In genomic region chr15:81940467-81941451, GRCh38 we compare ENCODE assay signal across 15 cellular contexts.
DNase-seq lines count a peak whose midpoint lies in the region; ATAC-seq, FAIRE-seq and TF ChIP-seq lines count a peak whose summit lies in the region.
"Had no signal": no experiment of that assay in that cellular context is flagged by ENCODE, and none has a peak within 500 bp of the region (broad histone marks: within the 10 kb centered on the region; RNA-seq: fewer than 3 reads in every experiment).

No MANE protein-coding gene starts in this region.

- no peaks in the 10 kb centered on the region for H3K36me3 ChIP-seq in astrocyte (ENCODE audit: insufficient read depth, low read length)
- H3K36me3 ChIP-seq: heart right ventricle had no signal

- no peak overlapping the region for H3K4me3 ChIP-seq in AG09309 (ENCODE audit: control insufficient read depth, low read depth, low read length)
- no peak overlapping the region for H3K4me3 ChIP-seq in astrocyte (ENCODE audit: insufficient read depth, low read depth, low read length)
- H3K4me3 ChIP-seq: heart right ventricle, SK-N-MC had no signal

- peak overlapping the region; percentile 23 for H3K4me2 ChIP-seq in astrocyte (ENCODE audit: low read length)

- peak; percentile 9 for FAIRE-seq in astrocyte (lab: Jason Lieb, UNC)
- FAIRE-seq: GM12892 had no signal

- no peak overlapping the region for H2AFZ ChIP-seq in astrocyte (ENCODE audit: low read depth, low read length)
- H2AFZ ChIP-seq: parathyroid adenoma had no signal

- ATAC-seq in GM21515 (IDR thresholded peaks at IDR 0.05; ENCODE audit: unreplicated experiment) = no peak
- ATAC-seq: heart right ventricle had no signal

- H3K27me3 ChIP-seq in astrocyte (ENCODE audit: insufficient read depth, low read length) = no peaks in the 10 kb centered on the region
- H3K27me3 ChIP-seq: heart right ventricle had no signal

- no peaks in the 10 kb centered on the region for H3K79me2 ChIP-seq in astrocyte (ENCODE audit: insufficient read depth, low read length)
- H3K79me2 ChIP-seq: parathyroid adenoma had no signal

- DNase-seq in AG09309 (ENCODE audit: low read depth) (peak; percentile 25), HS-27A (ENCODE audit: low read depth) (peak; percentile 83), astrocyte (ENCODE audit: low read depth) (peak; percentile 73), hepatic stellate cell (ENCODE audit: low spot score) (peak; percentile 53), inferior parietal cortex (ENCODE audit: extremely low spot score) (no peak), NCI-H2029 (lab: John Stamatoyannopoulos, UW) (no peak)
- DNase-seq in stimulated activated CD4-positive, alpha-beta T cell treated with anti-CD3 and anti-CD28 coated beads, Interleukin-4, amount 100 ng/mL, for 4 hours = no peak
- DNase-seq: activated gamma-delta T cell, heart right ventricle, MM.1S had no signal

- H3K27ac Mint-ChIP-seq in astrocyte (ENCODE audit: unreplicated experiment) = peak overlapping the region; percentile 70

- H3K9me3 ChIP-seq in astrocyte (ENCODE audit: insufficient read depth, low read depth, low read length) = no peaks in the 10 kb centered on the region

- H3K36me3 Mint-ChIP-seq in astrocyte (ENCODE audit: low read depth, unreplicated experiment) = no peaks in the 10 kb centered on the region

- peaks cover 5% of the 10 kb centered on the region for H3K4me1 ChIP-seq in astrocyte (ENCODE audit: insufficient read depth, low read length)
- H3K4me1 ChIP-seq: heart right ventricle, parathyroid adenoma had no signal

- no peaks in the 10 kb centered on the region for H4K20me1 ChIP-seq in astrocyte (ENCODE audit: insufficient read depth, low read length)

- H3K9ac ChIP-seq in astrocyte (ENCODE audit: low read length) = no peak overlapping the region
- H3K9ac ChIP-seq: parathyroid adenoma had no signal

- H3K27ac ChIP-seq in astrocyte (ENCODE audit: low read depth, low read length) = no peak overlapping the region
- H3K27ac ChIP-seq: heart right ventricle, parathyroid adenoma, SK-N-MC, VCaP had no signal

- no peaks in the 10 kb centered on the region for H3K9me3 Mint-ChIP-seq in astrocyte (ENCODE audit: unreplicated experiment)

- peaks cover 20% of the 10 kb centered on the region for H3K4me1 Mint-ChIP-seq in astrocyte (ENCODE audit: low read depth, unreplicated experiment)

- H3K27me3 Mint-ChIP-seq in astrocyte (ENCODE audit: low read depth, unreplicated experiment) = peaks cover 3% of the 10 kb centered on the region

- H3K4me3 Mint-ChIP-seq in astrocyte (ENCODE audit: unreplicated experiment) = no peak overlapping the region

- TF ChIP-seq CTCF in AG09309 (IDR thresholded peaks at IDR 0.05; ENCODE audit: control insufficient read depth, insufficient read depth, low read depth, low read length, missing control alignments) (no peak), astrocyte (IDR thresholded peaks at IDR 0.05; ENCODE audit: insufficient read depth, low read depth, low read length) (no peak)

Comparison
In these comparisons a context has a peak if more than half of its experiments do, and no peak if none do; other contexts are left out.
1. DNase-seq: peak in AG09309 (single experiment), HS-27A (single experiment), astrocyte (single experiment) and hepatic stellate cell (single experiment); none in inferior parietal cortex (single experiment), stimulated activated CD4-positive, alpha-beta T cell treated with anti-CD3 and anti-CD28 coated beads, Interleukin-4, amount 100 ng/mL, for 4 hours (0 of 2) and NCI-H2029 (single experiment).